Comparison of ENCODE assay signal across 10 cellular contexts in the genomic region with DNA sequence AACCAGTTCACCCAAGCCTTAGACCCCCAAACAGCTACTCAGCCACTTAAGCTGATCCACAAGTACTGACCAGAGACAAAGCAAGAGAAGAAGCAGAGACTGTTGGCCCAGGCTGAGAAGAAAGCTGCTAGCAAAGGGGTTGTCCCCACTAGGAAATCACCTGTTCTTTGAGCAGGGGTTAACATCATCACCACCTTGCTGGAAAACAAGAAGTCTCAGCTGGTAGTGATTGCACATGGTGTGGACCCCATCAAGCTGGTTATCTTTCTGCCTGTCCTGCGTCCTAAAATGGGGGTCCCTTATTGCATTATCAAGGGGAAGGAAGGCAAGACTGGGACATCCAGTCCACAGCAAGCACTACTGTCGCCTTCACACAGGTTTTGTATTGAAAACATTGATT. TPM values are rescaled to one million over a fixed set of nuclear protein-coding genes. Genes with fewer than 3 reads are reported as not detected.
"Had no signal": no experiment of that assay in that cellular context is flagged by ENCODE, and none has a peak within 500 bp of the region (broad histone marks: within the 10 kb centered on the region; RNA-seq: fewer than 3 reads in every experiment).

No MANE protein-coding gene starts in this region.

RNA-seq across cellular contexts. Expression of gene XCL2, which starts 0.8 kb away (rescaled TPM):
- total RNA-seq: activated B cell treated with CpG ODN at 0.5 μM for 24 hours; activated CD4-positive, alpha-beta memory T cell treated with anti-CD3 and anti-CD28 coated beads, Interleukin-2, amount 10 ng/mL, durations not matched to agents 7 days and 5 days; activated T-helper 17 cell treated with anti-CD3 and anti-CD28 coated beads, Interleukin-2, amount 50 U/mL, for 72 hours; cardiac muscle cell; K562; MCF 10A; OCI-LY7; PC-9; Right ventricle myocardium inferior; SK-MEL-5 had no signal

RNA-seq across cellular contexts. Expression of gene XCL1, which starts 33.4 kb away (rescaled TPM):
- total RNA-seq: activated B cell treated with CpG ODN at 0.5 μM for 24 hours, K562, MCF 10A, OCI-LY7, PC-9, SK-MEL-5 had no signal
